ENCODE assay signal across 25 cellular contexts in the genomic region with DNA sequence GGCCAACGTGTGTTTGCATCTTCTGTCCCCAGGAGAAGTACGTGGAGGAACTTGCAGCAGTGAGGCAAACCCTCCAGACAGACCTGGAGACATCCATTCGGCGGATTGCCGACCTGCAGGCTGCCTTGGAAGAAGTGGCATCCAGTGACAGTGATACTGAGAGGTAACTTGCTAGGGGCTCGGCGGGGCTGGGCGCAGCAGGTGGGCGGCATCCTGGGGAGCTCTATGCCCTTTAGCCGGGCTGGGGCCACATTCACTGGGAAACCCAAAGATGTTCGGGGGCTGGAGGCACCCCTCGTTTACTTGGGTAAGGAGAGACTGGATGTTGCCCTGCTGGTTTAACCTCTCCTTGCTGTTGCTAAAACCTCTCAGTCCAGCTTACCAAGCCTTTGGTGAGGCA.
"Had no signal": no experiment of that assay in that cellular context is flagged by ENCODE, and none has a peak within 500 bp of the region (broad histone marks: within the 10 kb centered on the region; RNA-seq: fewer than 3 reads in every experiment).

No MANE protein-coding gene starts in this region.

- H3K27me3 ChIP-seq: neural progenitor cell, neutrophil, ovary, right lobe of liver, sigmoid colon, thyroid gland, tibial nerve, vagina had no signal

- H3K4me2 ChIP-seq: neural progenitor cell had no signal

- H3K9me3 ChIP-seq: neutrophil, ovary, psoas muscle, right lobe of liver, sigmoid colon, stomach, thoracic aorta, thyroid gland, tibial nerve, upper lobe of right lung, vagina had no signal

- H3K27ac ChIP-seq: neural progenitor cell, neutrophil, ovary, parathyroid adenoma, psoas muscle, right lobe of liver, sigmoid colon, stomach, thoracic aorta, thyroid gland, tibial nerve, upper lobe of right lung, vagina had no signal

- H3K9ac ChIP-seq: neural progenitor cell, parathyroid adenoma had no signal

- FAIRE-seq: small intestine had no signal

- H2AFZ ChIP-seq: neural progenitor cell, parathyroid adenoma had no signal

- H3K4me1 ChIP-seq: parathyroid adenoma, psoas muscle, right lobe of liver, sigmoid colon, stomach, thyroid gland, tibial nerve, upper lobe of right lung, vagina had no signal

- DNase-seq: naive thymus-derived CD4-positive, alpha-beta T cell; natural killer cell; nucleus accumbens; ovary; posterior cingulate gyrus; psoas muscle; right cardiac atrium; right lobe of liver; sigmoid colon; small intestine; stimulated activated CD4-positive, alpha-beta T cell treated with anti-CD3 and anti-CD28 coated beads, Interleukin-15, amount 100 ng/mL, for 24 hours; stimulated activated CD4-positive, alpha-beta T cell treated with anti-CD3 and anti-CD28 coated beads, Interleukin-2, amount 100 ng/mL, for 24 hours; stimulated activated CD4-positive, alpha-beta T cell treated with anti-CD3 and anti-CD28 coated beads, Interleukin-2, amount 100 ng/mL, for 48 hours; stimulated activated CD4-positive, alpha-beta T cell treated with anti-CD3 and anti-CD28 coated beads, Interleukin-4, amount 100 ng/mL, for 24 hours; stimulated activated naive B cell treated with anti-CD40 and anti-IgM and Interleukin-4, amounts not matched to agents 10 μg/mL and 1 μg/mL and 100 μg/mL, for 72 hours; stimulated activated naive CD4-positive, alpha-beta T cell treated with Interleukin-2 at 50 U/mL for 16 hours; stomach; thyroid gland; upper lobe of right lung had no signal

- H3K4me3 ChIP-seq: neural progenitor cell, ovary, psoas muscle, right lobe of liver, sigmoid colon, stomach, thoracic aorta, thyroid gland, tibial nerve, upper lobe of right lung, vagina had no signal

- H3K79me2 ChIP-seq: parathyroid adenoma had no signal

- H3K36me3 ChIP-seq: neural progenitor cell, neutrophil, ovary, right lobe of liver, sigmoid colon, stomach, thoracic aorta, thyroid gland, tibial nerve, upper lobe of right lung, vagina had no signal
